12 cellular contexts compared by ENCODE assay signal in genomic region chr3:41207355-41207754, GRCh38. TPM values are rescaled to one million over a fixed set of nuclear protein-coding genes. Genes with fewer than 3 reads are reported as not detected.
DNase-seq lines count a peak whose midpoint lies in the region; ATAC-seq and FAIRE-seq lines count a peak whose summit lies in the region.
"Had no signal": no experiment of that assay in that cellular context is flagged by ENCODE, and none has a peak within 500 bp of the region (broad histone marks: within the 10 kb centered on the region; RNA-seq: fewer than 3 reads in every experiment).

No MANE protein-coding gene starts in this region.

- H3K27me3 Mint-ChIP-seq in stimulated activated naive CD8-positive, alpha-beta T cell treated with anti-CD3 and anti-CD28 coated beads, Interleukin-15, Interleukin-2, amounts not matched to agents 100 ng/mL and 50 ng/mL, for 24 hours = no peaks in the 10 kb centered on the region
- no peaks in the 10 kb centered on the region for H3K27me3 Mint-ChIP-seq in stimulated activated naive CD8-positive, alpha-beta T cell treated with anti-CD3 and anti-CD28 coated beads, Interleukin-15, amount 100 ng/mL, for 72 hours
- no peaks in the 10 kb centered on the region for H3K27me3 Mint-ChIP-seq in activated T-helper 17 cell treated with anti-CD3 and anti-CD28 coated beads, Interleukin-2, amount 50 U/mL, for 72 hours
- no peaks in the 10 kb centered on the region for H3K27me3 Mint-ChIP-seq in memory B cell

- no peak overlapping the region for H3K4me3 Mint-ChIP-seq in stimulated activated naive CD8-positive, alpha-beta T cell treated with anti-CD3 and anti-CD28 coated beads, Interleukin-15, Interleukin-2, amounts not matched to agents 100 ng/mL and 50 ng/mL, for 24 hours
- no peak overlapping the region for H3K4me3 Mint-ChIP-seq in stimulated activated naive CD8-positive, alpha-beta T cell treated with anti-CD3 and anti-CD28 coated beads, Interleukin-15, amount 100 ng/mL, for 72 hours
- peak overlapping the region; percentile 11 for H3K4me3 Mint-ChIP-seq in activated T-helper 17 cell treated with anti-CD3 and anti-CD28 coated beads, Interleukin-2, amount 50 U/mL, for 72 hours
- H3K4me3 Mint-ChIP-seq in memory B cell = no peak overlapping the region

- H3K27ac Mint-ChIP-seq in stimulated activated naive CD8-positive, alpha-beta T cell treated with anti-CD3 and anti-CD28 coated beads, Interleukin-15, Interleukin-2, amounts not matched to agents 100 ng/mL and 50 ng/mL, for 24 hours = peak overlapping the region; percentile 31
- H3K27ac Mint-ChIP-seq in stimulated activated naive CD8-positive, alpha-beta T cell treated with anti-CD3 and anti-CD28 coated beads, Interleukin-15, amount 100 ng/mL, for 72 hours = no peak overlapping the region
- peak overlapping the region; percentile 7 for H3K27ac Mint-ChIP-seq in activated T-helper 17 cell treated with anti-CD3 and anti-CD28 coated beads, Interleukin-2, amount 50 U/mL, for 72 hours
- H3K27ac Mint-ChIP-seq in memory B cell = peak overlapping the region; percentile 32

- H3K36me3 Mint-ChIP-seq in stimulated activated naive CD8-positive, alpha-beta T cell treated with anti-CD3 and anti-CD28 coated beads, Interleukin-15, Interleukin-2, amounts not matched to agents 100 ng/mL and 50 ng/mL, for 24 hours (ENCODE audit: low read depth) = peaks cover 41% of the 10 kb centered on the region
- peaks cover 61% of the 10 kb centered on the region for H3K36me3 Mint-ChIP-seq in activated T-helper 17 cell treated with anti-CD3 and anti-CD28 coated beads, Interleukin-2, amount 50 U/mL, for 72 hours (ENCODE audit: low read depth)
- H3K36me3 Mint-ChIP-seq in memory B cell = peaks cover 16% of the 10 kb centered on the region

- no peak for FAIRE-seq in frontal cortex (lab: Jason Lieb, UNC)

- ATAC-seq in stimulated activated naive CD8-positive, alpha-beta T cell treated with anti-CD3 and anti-CD28 coated beads, Interleukin-15, amount 100 ng/mL, for 72 hours = no peak
- no peak for ATAC-seq in activated T-helper 17 cell treated with anti-CD3 and anti-CD28 coated beads, Interleukin-2, amount 50 U/mL, for 72 hours (replicated peaks)
- ATAC-seq in memory B cell (ENCODE audit: low read depth) = no peak
- ATAC-seq in GM21390 (IDR thresholded peaks at IDR 0.05; ENCODE audit: unreplicated experiment) = no peak

- peaks cover 87% of the 10 kb centered on the region for H3K4me1 Mint-ChIP-seq in stimulated activated naive CD8-positive, alpha-beta T cell treated with anti-CD3 and anti-CD28 coated beads, Interleukin-15, Interleukin-2, amounts not matched to agents 100 ng/mL and 50 ng/mL, for 24 hours (ENCODE audit: low read depth)
- peaks cover 80% of the 10 kb centered on the region for H3K4me1 Mint-ChIP-seq in stimulated activated naive CD8-positive, alpha-beta T cell treated with anti-CD3 and anti-CD28 coated beads, Interleukin-15, amount 100 ng/mL, for 72 hours
- H3K4me1 Mint-ChIP-seq in activated T-helper 17 cell treated with anti-CD3 and anti-CD28 coated beads, Interleukin-2, amount 50 U/mL, for 72 hours = peaks cover 52% of the 10 kb centered on the region
- H3K4me1 Mint-ChIP-seq in memory B cell = peaks cover 57% of the 10 kb centered on the region

- DNase-seq in stimulated activated naive CD8-positive, alpha-beta T cell treated with anti-CD3 and anti-CD28 coated beads, Interleukin-15, amount 100 ng/mL, for 72 hours = no peak
- no peak for DNase-seq in memory B cell (ENCODE audit: low spot score in 2 of 2)
- no peak for DNase-seq in anterior cingulate cortex (lab: John Stamatoyannopoulos, UW)
- DNase-seq in frontal cortex (ENCODE audit: low spot score in 2 of 2) = no peak
- DNase-seq: activated CD4-positive, alpha-beta T cell treated with anti-CD3 and anti-CD28 coated beads, Interleukin-2, amount 50 U/mL, for 1 hour; effector CD4-positive, alpha-beta T cell; NCI-H82; substantia nigra; T-helper 2 cell had no signal

- H3K9me3 Mint-ChIP-seq in stimulated activated naive CD8-positive, alpha-beta T cell treated with anti-CD3 and anti-CD28 coated beads, Interleukin-15, Interleukin-2, amounts not matched to agents 100 ng/mL and 50 ng/mL, for 24 hours = peaks cover 3% of the 10 kb centered on the region
- peaks cover 0 to 16% of the 10 kb centered on the region in 2 donors for H3K9me3 Mint-ChIP-seq in stimulated activated naive CD8-positive, alpha-beta T cell treated with anti-CD3 and anti-CD28 coated beads, Interleukin-15, amount 100 ng/mL, for 72 hours
- no peaks in the 10 kb centered on the region for H3K9me3 Mint-ChIP-seq in activated T-helper 17 cell treated with anti-CD3 and anti-CD28 coated beads, Interleukin-2, amount 50 U/mL, for 72 hours
- no peaks in the 10 kb centered on the region for H3K9me3 Mint-ChIP-seq in memory B cell

RNA-seq across cellular contexts. Expression of gene CTNNB1, which starts 8.1 kb away (rescaled TPM):
- total RNA-seq in activated T-helper 17 cell treated with anti-CD3 and anti-CD28 coated beads, Interleukin-2, amount 50 U/mL, for 72 hours = 100 to 1,000 TPM; 109 to 150 TPM
- total RNA-seq in frontal cortex = 962 TPM

Comparison
In these comparisons a context has a peak if more than half of its experiments do, and no peak if none do; other contexts are left out.
1. H3K27ac Mint-ChIP-seq: peak in stimulated activated naive CD8-positive, alpha-beta T cell treated with anti-CD3 and anti-CD28 coated beads, Interleukin-15, Interleukin-2, amounts not matched to agents 100 ng/mL and 50 ng/mL, for 24 hours (single experiment), activated T-helper 17 cell treated with anti-CD3 and anti-CD28 coated beads, Interleukin-2, amount 50 U/mL, for 72 hours (single experiment) and memory B cell (single experiment); none in stimulated activated naive CD8-positive, alpha-beta T cell treated with anti-CD3 and anti-CD28 coated beads, Interleukin-15, amount 100 ng/mL, for 72 hours (0 of 2).